In the genomic region with DNA sequence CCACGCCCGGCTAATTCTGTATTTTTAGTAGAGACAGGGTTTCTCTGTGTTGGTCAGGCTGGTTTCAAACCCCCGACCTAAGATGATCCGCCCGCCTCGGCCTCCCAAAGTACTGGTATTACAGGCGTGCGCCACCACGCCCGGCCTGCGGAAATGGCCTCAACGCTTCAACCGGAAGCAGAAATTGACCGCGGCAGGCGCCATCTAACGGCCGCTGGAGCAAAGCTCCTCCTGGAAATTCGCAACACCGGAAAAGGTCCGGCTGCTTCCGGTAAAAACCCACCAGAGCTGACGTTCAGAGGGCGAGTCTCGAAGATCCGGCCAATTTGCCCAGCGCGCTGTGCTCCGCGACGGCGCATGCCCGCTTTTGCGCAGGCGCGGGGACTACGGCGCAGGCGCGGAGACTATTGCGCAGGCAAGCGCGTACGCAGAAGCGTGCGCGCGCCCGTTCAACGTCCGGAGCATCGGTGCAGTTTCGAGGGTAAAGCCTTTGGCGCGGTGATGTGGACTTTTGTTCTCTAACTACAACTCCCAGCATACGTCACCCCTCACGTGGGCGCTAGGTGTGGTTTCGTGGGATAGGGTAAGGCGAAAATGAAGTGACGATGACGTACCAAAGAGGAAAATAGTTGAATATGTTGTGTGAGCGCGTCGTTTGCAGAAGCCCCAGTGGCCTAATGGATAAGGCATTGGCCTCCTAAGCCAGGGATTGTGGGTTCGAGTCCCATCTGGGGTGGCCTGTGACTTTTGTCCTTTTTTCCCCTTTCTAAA, we compare ENCODE assay signal across 1 cellular context.
TF ChIP-seq lines count a peak whose summit lies in the region.

No MANE protein-coding gene starts in this region.

TF ChIP-seq in K562, 482 proteins besides CTCF, POLR2A, EP300 and RAD21 (continued from another document and continues in another):
- TF ChIP-seq MIER1 (IDR thresholded peaks at IDR 0.05; ENCODE audit: low read depth) (peak; percentile 88; the same call in 1 of the 2 replicates), HCFC1 (IDR thresholded peaks at IDR 0.05; ENCODE audit: low read depth, low read length) (peak; percentile 83), ZNF431 (CRISPR knock-in tag; IDR thresholded peaks at IDR 0.05) (peak; percentile 77), NONO (IDR thresholded peaks at IDR 0.05; ENCODE audit: low read depth in 2 of 2, low read length in 1 of 2) (peak; percentile 27 to 71; a peak in 1 of 4 replicates), FOXP1 (CRISPR knock-in tag; IDR thresholded peaks at IDR 0.05) (peak; percentile 80; the same call in 1 of the 2 replicates), NRF1 (conservative IDR thresholded peaks at IDR 0.05 in 1 of 2, IDR thresholded peaks at IDR 0.05 in 1 of 2) (peak; percentile 100), PHF21A (IDR thresholded peaks at IDR 0.05; ENCODE audit: borderline replicate concordance, low read depth) (no peak), STAT5B (CRISPR knock-in tag; IDR thresholded peaks at IDR 0.05) (no peak), DIDO1 (tag; IDR thresholded peaks at IDR 0.05; ENCODE audit: low read depth) (peak; percentile 94), TBP (optimal IDR thresholded peaks at IDR 0.05; ENCODE audit: low read depth, low read length) (peak; percentile 99), HMBOX1 (IDR thresholded peaks at IDR 0.05) (no peak), ZNF77 (CRISPR knock-in tag; IDR thresholded peaks at IDR 0.05) (no peak), NR3C1 (CRISPR knock-in tag; IDR thresholded peaks at IDR 0.05) (no peak), HMG20A (CRISPR knock-in tag; conservative IDR thresholded peaks at IDR 0.05) (no peak), ZKSCAN8 (CRISPR knock-in tag; IDR thresholded peaks at IDR 0.05) (peak; percentile 52; the same call in 1 of the 2 replicates), XRCC3 (IDR thresholded peaks at IDR 0.05) (peak; percentile 95), SRF (CRISPR knock-in tag; IDR thresholded peaks at IDR 0.05) (peak; percentile 68 to 96; a peak in 3 of 4 replicates), PRPF4 (IDR thresholded peaks at IDR 0.05; ENCODE audit: insufficient read depth, low read depth, low read length, poor library complexity, severe bottlenecking) (peak; percentile 50), ZBED1 (IDR thresholded peaks at IDR 0.05) (no peak), ZNF668 (CRISPR knock-in tag; IDR thresholded peaks at IDR 0.05) (no peak; the same call in 1 of the 2 replicates), ILK (tag; IDR thresholded peaks at IDR 0.05; ENCODE audit: borderline replicate concordance, low read depth) (no peak), SPI1 (IDR thresholded peaks at IDR 0.05; ENCODE audit: borderline replicate concordance, low read depth, low read length) (peak; percentile 42; the same call in 1 of the 2 replicates), MAFK (IDR thresholded peaks at IDR 0.05; ENCODE audit: low read length) (peak; percentile 28; the same call in 1 of the 2 replicates), KDM1A (IDR thresholded peaks at IDR 0.05) (peak; percentile 89 to 97), EGR1 (conservative IDR thresholded peaks at IDR 0.05) (peak; percentile 88), SRSF7 (optimal IDR thresholded peaks at IDR 0.05; ENCODE audit: low read depth, low read length) (no peak), NR2C1 (IDR thresholded peaks at IDR 0.05) (peak; percentile 98), NR2C1 (tag; IDR thresholded peaks at IDR 0.05) (peak; percentile 99), NFE2L1 (tag; IDR thresholded peaks at IDR 0.05; ENCODE audit: borderline replicate concordance, low read depth) (no peak), BCL6 (CRISPR knock-in tag; IDR thresholded peaks at IDR 0.05) (peak; percentile 53; the same call in 1 of the 2 replicates)
- TF ChIP-seq, protein P1, sequence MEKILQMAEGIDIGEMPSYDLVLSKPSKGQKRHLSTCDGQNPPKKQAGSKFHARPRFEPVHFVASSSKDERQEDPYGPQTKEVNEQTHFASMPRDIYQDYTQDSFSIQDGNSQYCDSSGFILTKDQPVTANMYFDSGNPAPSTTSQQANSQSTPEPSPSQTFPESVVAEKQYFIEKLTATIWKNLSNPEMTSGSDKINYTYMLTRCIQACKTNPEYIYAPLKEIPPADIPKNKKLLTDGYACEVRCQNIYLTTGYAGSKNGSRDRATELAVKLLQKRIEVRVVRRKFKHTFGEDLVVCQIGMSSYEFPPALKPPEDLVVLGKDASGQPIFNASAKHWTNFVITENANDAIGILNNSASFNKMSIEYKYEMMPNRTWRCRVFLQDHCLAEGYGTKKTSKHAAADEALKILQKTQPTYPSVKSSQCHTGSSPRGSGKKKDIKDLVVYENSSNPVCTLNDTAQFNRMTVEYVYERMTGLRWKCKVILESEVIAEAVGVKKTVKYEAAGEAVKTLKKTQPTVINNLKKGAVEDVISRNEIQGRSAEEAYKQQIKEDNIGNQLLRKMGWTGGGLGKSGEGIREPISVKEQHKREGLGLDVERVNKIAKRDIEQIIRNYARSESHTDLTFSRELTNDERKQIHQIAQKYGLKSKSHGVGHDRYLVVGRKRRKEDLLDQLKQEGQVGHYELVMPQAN (IDR thresholded peaks at IDR 0.05; ENCODE audit: borderline replicate concordance), result 0 out of 2 replicates have a peak, but pooled peaks have one; percentile 68
- TF ChIP-seq, protein P2, sequence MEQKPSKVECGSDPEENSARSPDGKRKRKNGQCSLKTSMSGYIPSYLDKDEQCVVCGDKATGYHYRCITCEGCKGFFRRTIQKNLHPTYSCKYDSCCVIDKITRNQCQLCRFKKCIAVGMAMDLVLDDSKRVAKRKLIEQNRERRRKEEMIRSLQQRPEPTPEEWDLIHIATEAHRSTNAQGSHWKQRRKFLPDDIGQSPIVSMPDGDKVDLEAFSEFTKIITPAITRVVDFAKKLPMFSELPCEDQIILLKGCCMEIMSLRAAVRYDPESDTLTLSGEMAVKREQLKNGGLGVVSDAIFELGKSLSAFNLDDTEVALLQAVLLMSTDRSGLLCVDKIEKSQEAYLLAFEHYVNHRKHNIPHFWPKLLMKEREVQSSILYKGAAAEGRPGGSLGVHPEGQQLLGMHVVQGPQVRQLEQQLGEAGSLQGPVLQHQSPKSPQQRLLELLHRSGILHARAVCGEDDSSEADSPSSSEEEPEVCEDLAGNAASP (IDR thresholded peaks at IDR 0.05), result no peak
- TF ChIP-seq, protein P3, sequence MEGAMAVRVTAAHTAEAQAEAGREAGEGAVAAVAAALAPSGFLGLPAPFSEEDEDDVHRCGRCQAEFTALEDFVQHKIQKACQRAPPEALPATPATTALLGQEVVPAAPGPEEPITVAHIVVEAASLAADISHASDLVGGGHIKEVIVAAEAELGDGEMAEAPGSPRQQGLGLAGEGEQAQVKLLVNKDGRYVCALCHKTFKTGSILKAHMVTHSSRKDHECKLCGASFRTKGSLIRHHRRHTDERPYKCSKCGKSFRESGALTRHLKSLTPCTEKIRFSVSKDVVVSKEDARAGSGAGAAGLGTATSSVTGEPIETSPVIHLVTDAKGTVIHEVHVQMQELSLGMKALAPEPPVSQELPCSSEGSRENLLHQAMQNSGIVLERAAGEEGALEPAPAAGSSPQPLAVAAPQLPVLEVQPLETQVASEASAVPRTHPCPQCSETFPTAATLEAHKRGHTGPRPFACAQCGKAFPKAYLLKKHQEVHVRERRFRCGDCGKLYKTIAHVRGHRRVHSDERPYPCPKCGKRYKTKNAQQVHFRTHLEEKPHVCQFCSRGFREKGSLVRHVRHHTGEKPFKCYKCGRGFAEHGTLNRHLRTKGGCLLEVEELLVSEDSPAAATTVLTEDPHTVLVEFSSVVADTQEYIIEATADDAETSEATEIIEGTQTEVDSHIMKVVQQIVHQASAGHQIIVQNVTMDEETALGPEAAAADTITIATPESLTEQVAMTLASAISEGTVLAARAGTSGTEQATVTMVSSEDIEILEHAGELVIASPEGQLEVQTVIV (CRISPR knock-in tag; IDR thresholded peaks at IDR 0.05; ENCODE audit: borderline replicate concordance), result no peak
- TF ChIP-seq, protein P4, sequence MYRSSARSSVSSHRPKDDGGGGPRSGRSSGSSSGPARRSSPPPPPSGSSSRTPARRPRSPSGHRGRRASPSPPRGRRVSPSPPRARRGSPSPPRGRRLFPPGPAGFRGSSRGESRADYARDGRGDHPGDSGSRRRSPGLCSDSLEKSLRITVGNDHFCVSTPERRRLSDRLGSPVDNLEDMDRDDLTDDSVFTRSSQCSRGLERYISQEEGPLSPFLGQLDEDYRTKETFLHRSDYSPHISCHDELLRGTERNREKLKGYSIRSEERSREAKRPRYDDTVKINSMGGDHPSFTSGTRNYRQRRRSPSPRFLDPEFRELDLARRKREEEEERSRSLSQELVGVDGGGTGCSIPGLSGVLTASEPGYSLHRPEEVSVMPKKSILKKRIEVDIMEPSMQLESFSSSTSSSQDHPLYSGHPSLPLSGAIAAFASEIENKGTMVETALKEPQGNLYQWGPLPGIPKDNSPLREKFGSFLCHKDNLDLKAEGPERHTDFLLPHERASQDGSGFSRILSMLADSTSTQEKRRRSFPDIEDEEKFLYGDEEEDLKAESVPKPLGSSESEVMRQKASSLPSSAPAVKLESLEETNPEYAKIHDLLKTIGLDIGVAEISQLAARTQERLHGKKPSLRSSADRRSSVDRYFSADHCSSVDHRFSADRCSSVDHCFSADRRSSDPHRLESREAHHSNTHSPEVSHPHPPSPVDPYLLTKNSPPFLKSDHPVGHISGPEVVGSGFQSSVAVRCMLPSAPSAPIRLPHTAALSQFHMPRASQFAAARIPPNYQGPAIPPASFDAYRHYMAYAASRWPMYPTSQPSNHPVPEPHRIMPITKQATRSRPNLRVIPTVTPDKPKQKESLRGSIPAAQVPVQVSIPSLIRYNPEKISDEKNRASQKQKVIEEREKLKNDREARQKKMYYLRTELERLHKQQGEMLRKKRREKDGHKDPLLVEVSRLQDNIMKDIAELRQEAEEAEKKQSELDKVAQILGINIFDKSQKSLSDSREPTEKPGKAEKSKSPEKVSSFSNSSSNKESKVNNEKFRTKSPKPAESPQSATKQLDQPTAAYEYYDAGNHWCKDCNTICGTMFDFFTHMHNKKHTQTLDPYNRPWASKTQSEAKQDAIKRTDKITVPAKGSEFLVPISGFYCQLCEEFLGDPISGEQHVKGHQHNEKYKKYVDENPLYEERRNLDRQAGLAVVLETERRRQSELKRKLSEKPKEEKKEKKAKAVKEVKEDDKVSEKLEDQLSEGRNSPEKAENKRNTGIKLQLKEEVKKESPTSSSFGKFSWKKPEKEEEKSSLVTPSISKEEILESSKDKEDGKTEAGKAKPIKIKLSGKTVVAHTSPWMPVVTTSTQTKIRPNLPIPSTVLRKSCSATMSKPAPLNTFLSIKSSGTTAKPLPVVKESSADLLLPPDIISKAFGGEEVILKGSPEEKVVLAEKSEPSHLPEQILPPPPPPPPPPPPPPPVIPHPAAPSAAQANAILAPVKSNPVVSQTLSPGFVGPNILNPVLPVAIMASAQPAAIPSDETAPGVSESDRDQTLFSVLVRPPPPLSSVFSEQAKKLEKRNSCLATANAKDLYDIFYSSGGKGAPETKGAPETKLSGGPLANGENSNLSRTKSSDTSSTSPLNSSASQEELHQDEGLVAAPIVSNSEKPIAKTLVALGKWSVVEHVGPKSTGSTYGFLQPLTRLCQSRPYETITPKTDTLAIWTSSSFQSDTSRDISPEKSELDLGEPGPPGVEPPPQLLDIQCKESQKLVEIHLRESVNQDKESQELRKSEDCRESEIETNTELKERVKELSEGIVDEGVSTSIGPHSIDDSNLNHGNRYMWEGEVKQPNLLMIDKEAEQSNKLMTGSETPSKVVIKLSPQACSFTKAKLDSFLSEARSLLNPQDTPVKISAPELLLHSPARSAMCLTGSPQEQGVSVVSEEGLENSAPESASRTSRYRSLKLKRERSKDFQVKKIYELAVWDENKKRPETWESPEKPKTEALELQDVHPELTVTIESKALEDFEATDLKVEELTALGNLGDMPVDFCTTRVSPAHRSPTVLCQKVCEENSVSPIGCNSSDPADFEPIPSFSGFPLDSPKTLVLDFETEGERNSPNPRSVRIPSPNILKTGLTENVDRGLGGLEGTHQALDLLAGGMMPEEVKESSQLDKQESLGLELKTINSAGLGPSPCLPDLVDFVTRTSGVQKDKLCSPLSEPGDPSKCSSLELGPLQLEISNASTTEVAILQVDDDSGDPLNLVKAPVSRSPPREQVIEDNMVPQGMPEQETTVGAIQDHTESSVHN (IDR thresholded peaks at IDR 0.05; ENCODE audit: borderline replicate concordance in 1 of 2, low read depth in 1 of 2), result 0 out of 4 replicates have a peak, but pooled peaks of 1 of the 2 experiments have one; percentile 63
- TF ChIP-seq, protein P5, sequence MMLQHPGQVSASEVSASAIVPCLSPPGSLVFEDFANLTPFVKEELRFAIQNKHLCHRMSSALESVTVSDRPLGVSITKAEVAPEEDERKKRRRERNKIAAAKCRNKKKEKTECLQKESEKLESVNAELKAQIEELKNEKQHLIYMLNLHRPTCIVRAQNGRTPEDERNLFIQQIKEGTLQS (IDR thresholded peaks at IDR 0.05), result peak; percentile 96
- TF ChIP-seq, protein P5 (CRISPR knock-in tag; conservative IDR thresholded peaks at IDR 0.05), result peak; percentile 95
- TF ChIP-seq, protein P6, sequence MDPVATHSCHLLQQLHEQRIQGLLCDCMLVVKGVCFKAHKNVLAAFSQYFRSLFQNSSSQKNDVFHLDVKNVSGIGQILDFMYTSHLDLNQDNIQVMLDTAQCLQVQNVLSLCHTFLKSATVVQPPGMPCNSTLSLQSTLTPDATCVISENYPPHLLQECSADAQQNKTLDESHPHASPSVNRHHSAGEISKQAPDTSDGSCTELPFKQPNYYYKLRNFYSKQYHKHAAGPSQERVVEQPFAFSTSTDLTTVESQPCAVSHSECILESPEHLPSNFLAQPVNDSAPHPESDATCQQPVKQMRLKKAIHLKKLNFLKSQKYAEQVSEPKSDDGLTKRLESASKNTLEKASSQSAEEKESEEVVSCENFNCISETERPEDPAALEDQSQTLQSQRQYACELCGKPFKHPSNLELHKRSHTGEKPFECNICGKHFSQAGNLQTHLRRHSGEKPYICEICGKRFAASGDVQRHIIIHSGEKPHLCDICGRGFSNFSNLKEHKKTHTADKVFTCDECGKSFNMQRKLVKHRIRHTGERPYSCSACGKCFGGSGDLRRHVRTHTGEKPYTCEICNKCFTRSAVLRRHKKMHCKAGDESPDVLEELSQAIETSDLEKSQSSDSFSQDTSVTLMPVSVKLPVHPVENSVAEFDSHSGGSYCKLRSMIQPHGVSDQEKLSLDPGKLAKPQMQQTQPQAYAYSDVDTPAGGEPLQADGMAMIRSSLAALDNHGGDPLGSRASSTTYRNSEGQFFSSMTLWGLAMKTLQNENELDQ (CRISPR knock-in tag; IDR thresholded peaks at IDR 0.05; ENCODE audit: borderline replicate concordance), result no peak; the same call in 1 of the 2 replicates
